Comparison of ENCODE assay signal across 18 cellular contexts in genomic region chr11:92758216-92758615, GRCh38.
DNase-seq lines count a peak whose midpoint lies in the region; ATAC-seq and TF ChIP-seq lines count a peak whose summit lies in the region.
"Had no signal": no experiment of that assay in that cellular context is flagged by ENCODE, and none has a peak within 500 bp of the region (broad histone marks: within the 10 kb centered on the region; RNA-seq: fewer than 3 reads in every experiment).

No MANE protein-coding gene starts in this region.

- ATAC-seq in DND-41 (ENCODE audit: insufficient read depth, low read depth) = no peak
- ATAC-seq: GM12878, GM23338, HCT116 had no signal

- no peaks in the 10 kb centered on the region for H4K20me1 ChIP-seq in DND-41 (ENCODE audit: insufficient read depth, low read length)

- H4K91ac ChIP-seq in trophoblast cell (ENCODE audit: low read depth, low read length) = no peak overlapping the region

- no peak overlapping the region for H3K27ac Mint-ChIP-seq in type B pancreatic cell
- H3K27ac Mint-ChIP-seq: CD4-positive, alpha-beta memory T cell; GM23338; H9 had no signal

- H3K18ac ChIP-seq in trophoblast cell (ENCODE audit: low read length) = no peak overlapping the region

- peaks cover 41% of the 10 kb centered on the region for H3K4me1 ChIP-seq in DND-41 (ENCODE audit: insufficient read depth, low read length)
- H3K4me1 ChIP-seq in trophoblast cell (ENCODE audit: control insufficient read depth in 1 of 2, insufficient read depth in 2 of 2, low read length in 2 of 2) = no peaks in the 10 kb centered on the region

- H3K4me3 Mint-ChIP-seq in type B pancreatic cell = no peak overlapping the region
- H3K4me3 Mint-ChIP-seq: CD4-positive, alpha-beta memory T cell; GM23338; H9 had no signal

- no peaks in the 10 kb centered on the region for H3K27me3 Mint-ChIP-seq in type B pancreatic cell

- peaks cover 10% of the 10 kb centered on the region for H3K36me3 Mint-ChIP-seq in type B pancreatic cell
- H3K36me3 Mint-ChIP-seq: CD4-positive, alpha-beta memory T cell had no signal

- H3K9ac ChIP-seq in DND-41 (ENCODE audit: low read depth, low read length) (no peak overlapping the region), trophoblast cell (ENCODE audit: low read length) (no peak overlapping the region)

- H3K79me2 ChIP-seq in DND-41 (ENCODE audit: insufficient read depth, low read length) (no peaks in the 10 kb centered on the region), trophoblast cell (ENCODE audit: control insufficient read depth, insufficient read depth, low read length, poor library complexity) (no peaks in the 10 kb centered on the region)

- no peak overlapping the region for H3K23ac ChIP-seq in trophoblast cell (ENCODE audit: low read length)

- no peak overlapping the region for H2BK120ac ChIP-seq in trophoblast cell (ENCODE audit: insufficient read depth, low read length, poor library complexity)

- no peaks in the 10 kb centered on the region for H3K9me3 Mint-ChIP-seq in type B pancreatic cell
- H3K9me3 Mint-ChIP-seq: GM23338, H9 had no signal

- peaks cover 8% of the 10 kb centered on the region for H3K4me1 Mint-ChIP-seq in type B pancreatic cell (ENCODE audit: unreplicated experiment)
- H3K4me1 Mint-ChIP-seq: CD4-positive, alpha-beta memory T cell had no signal

- no peak overlapping the region for H4K12ac ChIP-seq in trophoblast cell (ENCODE audit: low read depth, low read length)

- H2AFZ ChIP-seq in DND-41 (ENCODE audit: low read depth, low read length) (peak overlapping the region; percentile 29; the same call in 1 of the 2 replicates), trophoblast cell (ENCODE audit: insufficient read depth, low read length, poor library complexity) (no peak overlapping the region)
- H2AFZ ChIP-seq: GM23338 had no signal

- H3K4me2 ChIP-seq in DND-41 (ENCODE audit: insufficient read depth, low read length) = no peak overlapping the region
- H3K4me2 ChIP-seq in trophoblast cell (ENCODE audit: low read length) = no peak overlapping the region
- H3K4me2 ChIP-seq: GM23338 had no signal

- H3K4me3 ChIP-seq in DND-41 (ENCODE audit: low read depth in 1 of 2, low read length in 2 of 2) (no peak overlapping the region), trophoblast cell (ENCODE audit: low read depth, low read length) (no peak overlapping the region)
- H3K4me3 ChIP-seq: GM12878, GM23338 had no signal

- intact Hi-C loops in cardiac septum (cut with DNase I) = no loop called here

- H4K8ac ChIP-seq in trophoblast cell (ENCODE audit: low read depth, low read length) = no peak overlapping the region

- no peak overlapping the region for H3K4ac ChIP-seq in trophoblast cell (ENCODE audit: low read depth, low read length)

- H2BK5ac ChIP-seq in trophoblast cell (ENCODE audit: low read depth, low read length, poor library complexity) = no peak overlapping the region

- no peaks in the 10 kb centered on the region for H3K79me1 ChIP-seq in trophoblast cell (ENCODE audit: low read length)

- peak overlapping the region; percentile 97; the same call in 1 of the 2 replicates for H3K27ac ChIP-seq in DND-41 (ENCODE audit: low read length)
- no peak overlapping the region for H3K27ac ChIP-seq in trophoblast cell (ENCODE audit: low read depth, low read length)

- DNase-seq in DND-41 (no peak), HS-27A (ENCODE audit: low read depth) (peak; percentile 14), kidney glomerular epithelial cell (lab: John Stamatoyannopoulos, UW) (peak; percentile 52), trophoblast cell (peak; percentile 51 to 85), cardiac septum (ENCODE audit: low spot score) (no peak), AG20443 (ENCODE audit: low spot score) (no peak), HuH-7 (ENCODE audit: low spot score) (no peak), type B pancreatic cell (ENCODE audit: extremely low spot score, unreplicated experiment) (no peak)
- DNase-seq: C1 segment of cervical spinal cord; Calu3; CD4-positive, alpha-beta memory T cell; COR-L47; DMS53; DMS79 treated with DMSO at 0.1 percent for 48 hours; H9 had no signal

- H3K27me3 ChIP-seq in DND-41 (ENCODE audit: insufficient read depth, low read length, poor library complexity) (no peaks in the 10 kb centered on the region), trophoblast cell (ENCODE audit: insufficient read depth, low read length) (no peaks in the 10 kb centered on the region)

- H3K36me3 ChIP-seq in DND-41 (ENCODE audit: insufficient read depth, low read length) (no peaks in the 10 kb centered on the region), trophoblast cell (ENCODE audit: control insufficient read depth in 1 of 2, insufficient read depth in 2 of 2, low read length in 2 of 2) (no peaks in the 10 kb centered on the region)

- H3K14ac ChIP-seq in trophoblast cell (ENCODE audit: low read length) = no peak overlapping the region

- TF ChIP-seq CTCF in DND-41 (IDR thresholded peaks at IDR 0.05; ENCODE audit: borderline replicate concordance, extremely low read depth, low read length, poor library complexity, severe bottlenecking) = no peak
- TF ChIP-seq CTCF in type B pancreatic cell (conservative IDR thresholded peaks at IDR 0.05) = no peak

- H2AK5ac ChIP-seq in trophoblast cell (ENCODE audit: low read length) = no peak overlapping the region

- H3K9me3 ChIP-seq in DND-41 (ENCODE audit: insufficient read depth, low read length, severe bottlenecking) (no peaks in the 10 kb centered on the region), trophoblast cell (ENCODE audit: insufficient read depth, low read depth, low read length) (no peaks in the 10 kb centered on the region)

- H2BK12ac ChIP-seq in trophoblast cell (ENCODE audit: low read length) = no peak overlapping the region

Comparison
In these comparisons a context has a peak if more than half of its experiments do, and no peak if none do; other contexts are left out.
1. DNase-seq: peak in HS-27A (single experiment), kidney glomerular epithelial cell (single experiment) and trophoblast cell (2 of 2); none in DND-41 (single experiment), cardiac septum (single experiment), AG20443 (single experiment), HuH-7 (single experiment) and type B pancreatic cell (single experiment).